8 cellular contexts compared by ENCODE assay signal in genomic region chr10:64115913-64116643, GRCh38.
DNase-seq lines count a peak whose midpoint lies in the region; TF ChIP-seq lines count a peak whose summit lies in the region.

No MANE protein-coding gene starts in this region.

- DNase-seq in AG20443 (ENCODE audit: low spot score) (peak; percentile 11), GM19238 (ENCODE audit: insufficient read length, low spot score) (peak; percentile 2), SK-N-DZ (ENCODE audit: low spot score) (peak; percentile 59), iPS DF 6.9 (ENCODE audit: low read depth, low spot score) (peak; percentile 33), tibial artery (no peak), posterior vena cava (ENCODE audit: low spot score) (no peak), NOMO-1 treated with DMSO at 0.1 percent for 48 hours (lab: John Stamatoyannopoulos, UW; ENCODE audit: unreplicated experiment) (no peak), NCI-H1694 treated with DMSO at 0.1 percent for 48 hours (lab: John Stamatoyannopoulos, UW) (no peak)

- H3K9me3 ChIP-seq in iPS DF 6.9 (ENCODE audit: control insufficient read depth, insufficient read depth, low read length) (no peaks in the 10 kb centered on the region), tibial artery (no peaks in the 10 kb centered on the region)

- H3K36me3 ChIP-seq in iPS DF 6.9 (ENCODE audit: control insufficient read depth, insufficient read depth, low read length) (no peaks in the 10 kb centered on the region), tibial artery (no peaks in the 10 kb centered on the region)

- intact Hi-C loops in tibial artery (cut with DNase I; ENCODE audit: low total_unique reads): no loop called here
- intact Hi-C loops in posterior vena cava (cut with DNase I): no loop called here

- H3K4me3 ChIP-seq in iPS DF 6.9 (ENCODE audit: low read length) (no peak overlapping the region), tibial artery (no peak overlapping the region)

- no peaks in the 10 kb centered on the region; the same call in 1 of the 2 replicates for H3K4me1 ChIP-seq in iPS DF 6.9 (ENCODE audit: control insufficient read depth, insufficient read depth, low read length)
- H3K4me1 ChIP-seq in tibial artery: no peaks in the 10 kb centered on the region

- H3K27ac ChIP-seq in iPS DF 6.9 (ENCODE audit: low read length) (no peak overlapping the region), tibial artery (no peak overlapping the region)

- H3K27me3 ChIP-seq in iPS DF 6.9 (ENCODE audit: control insufficient read depth, insufficient read depth, low read length) (no peaks in the 10 kb centered on the region), tibial artery (no peaks in the 10 kb centered on the region)

- no peak for TF ChIP-seq CTCF in tibial artery (IDR thresholded peaks at IDR 0.05)

- no CpG with 5 or more reads among the region's 4 CpGs for WGBS in iPS DF 6.9 (ENCODE audit: insufficient coverage, insufficient read length)

Comparison
In these comparisons a context has a peak if more than half of its experiments do, and no peak if none do; other contexts are left out.
1. DNase-seq: peak in AG20443 (single experiment), GM19238 (single experiment), SK-N-DZ (single experiment) and iPS DF 6.9 (single experiment); none in tibial artery (0 of 2), posterior vena cava (single experiment), NOMO-1 treated with DMSO at 0.1 percent for 48 hours (single experiment) and NCI-H1694 treated with DMSO at 0.1 percent for 48 hours (single experiment).